Comparison of ENCODE assay signal across 1 cellular context in genomic region chr17:13557077-13557476, GRCh38.
A peak's percentile ranks its signal among the peaks of the same experiment; 100 is the strongest.
TF ChIP-seq lines count a peak whose summit lies in the region.

No MANE protein-coding gene starts in this region.

TF ChIP-seq in SK-N-SH, 30 proteins besides CTCF, POLR2A, EP300 and RAD21:
- TF ChIP-seq JUND (IDR thresholded peaks at IDR 0.05) (peak; percentile 71; the same call in 1 of the 2 replicates), PBX3 (IDR thresholded peaks at IDR 0.05) (peak; percentile 56), EZH2phosphoT487 (IDR thresholded peaks at IDR 0.05; ENCODE audit: borderline replicate concordance, low read depth) (no peak), CHD2 (IDR thresholded peaks at IDR 0.05; ENCODE audit: low read length, partially characterized antibody) (no peak), TAF1 (IDR thresholded peaks at IDR 0.05; ENCODE audit: borderline replicate concordance, low read depth, low read length) (peak; percentile 16; the same call in 1 of the 2 replicates), RXRA (IDR thresholded peaks at IDR 0.05; ENCODE audit: borderline replicate concordance, low read depth) (no peak), TEAD4 (IDR thresholded peaks at IDR 0.05; ENCODE audit: borderline replicate concordance, insufficient read depth) (peak; percentile 46; the same call in 1 of the 2 replicates), NRF1 (IDR thresholded peaks at IDR 0.05; ENCODE audit: low read depth, low read length) (no peak), FOXM1 (IDR thresholded peaks at IDR 0.05; ENCODE audit: low read depth) (no peak), TCF12 (IDR thresholded peaks at IDR 0.05) (peak; percentile 66), FOSL2 (IDR thresholded peaks at IDR 0.05; ENCODE audit: borderline replicate concordance, low read depth) (peak; percentile 54), MEF2A (IDR thresholded peaks at IDR 0.05; ENCODE audit: borderline replicate concordance, low read depth) (no peak), NFIC (IDR thresholded peaks at IDR 0.05; ENCODE audit: borderline replicate concordance) (peak; percentile 24; the same call in 1 of the 2 replicates)
TF ChIP-seq in SK-N-SH: peak in this region for 7.
